In genomic region chr3:47863391-47864128, GRCh38 we compare ENCODE assay signal across 19 cellular contexts.
DNase-seq lines count a peak whose midpoint lies in the region; ATAC-seq and TF ChIP-seq lines count a peak whose summit lies in the region.
"Had no signal": no experiment of that assay in that cellular context is flagged by ENCODE, and none has a peak within 500 bp of the region (broad histone marks: within the 10 kb centered on the region; RNA-seq: fewer than 3 reads in every experiment).

No MANE protein-coding gene starts in this region.

- H2AFZ ChIP-seq in mesenchymal stem cell (ENCODE audit: low read depth, low read length), result peak overlapping the region; percentile 7
- H2AFZ ChIP-seq: PC-9 had no signal

- POLR2A ChIA-PET in CD8-positive, alpha-beta T cell (lab: Charles Lee), result no interaction called here

- H3K27me3 ChIP-seq in left ventricle myocardium inferior (ENCODE audit: low read depth) (no peaks in the 10 kb centered on the region), ectodermal cell (ENCODE audit: control insufficient read depth, insufficient read depth, low read length, poor library complexity, severe bottlenecking) (no peaks in the 10 kb centered on the region), mesenchymal stem cell (ENCODE audit: control insufficient read depth in 1 of 2, insufficient read depth in 1 of 2, low read length in 2 of 2) (no peaks in the 10 kb centered on the region), spleen (replicated peaks in 1 of 7) (no peaks in the 10 kb centered on the region), sigmoid colon (no peaks in the 10 kb centered on the region)
- no peaks in the 10 kb centered on the region for H3K27me3 ChIP-seq in CD8-positive, alpha-beta T cell (ENCODE audit: insufficient read depth, low read length)
- H3K27me3 ChIP-seq: SJSA1 had no signal

- no peak overlapping the region for H3K9ac ChIP-seq in mesenchymal stem cell (ENCODE audit: low read length)

- no peak for ATAC-seq in Right ventricle myocardium superior (ENCODE audit: poor library complexity)
- ATAC-seq in CD8-positive, alpha-beta T cell, result no peak
- ATAC-seq: HepG2, Right ventricle myocardium inferior had no signal

- peak; percentile 20 for DNase-seq in Right ventricle myocardium superior
- no peak for DNase-seq in left ventricle myocardium inferior
- no peak for DNase-seq in mesenchymal stem cell
- peak; percentile 41 for DNase-seq in spleen
- no peak for DNase-seq in sigmoid colon
- DNase-seq in stimulated activated CD4-positive, alpha-beta T cell treated with anti-CD3 and anti-CD28 coated beads, Interleukin-12 subunit alpha, Interleukin-12 subunit beta, amount 100 ng/mL, for 4 hours, result no peak
- no peak for DNase-seq in CD8-positive, alpha-beta T cell
- DNase-seq: DMS153, KBM-7, MV-4-11, NCI-H1105, NCI-H146, NCI-H2029, NCI-H526 treated with DMSO at 0.1 percent for 48 hours, PC-9 had no signal

- peaks cover 40% of the 10 kb centered on the region for H3K36me3 Mint-ChIP-seq in CD8-positive, alpha-beta T cell

- H3K23ac ChIP-seq in mesenchymal stem cell (ENCODE audit: low read length in 2 of 2), result no peak overlapping the region

- CTCF ChIA-PET in CD8-positive, alpha-beta T cell (lab: Charles Lee), result no interaction called here

- H3K4me3 Mint-ChIP-seq in CD8-positive, alpha-beta T cell, result no peak overlapping the region

- H4K91ac ChIP-seq in mesenchymal stem cell (ENCODE audit: low read length), result no peak overlapping the region

- H3K4me3 ChIP-seq in left ventricle myocardium inferior, result no peak overlapping the region
- no peak overlapping the region for H3K4me3 ChIP-seq in ectodermal cell (ENCODE audit: insufficient read depth, low read depth, low read length)
- H3K4me3 ChIP-seq in mesenchymal stem cell (ENCODE audit: insufficient read depth in 1 of 2, low read depth in 1 of 2, low read length in 2 of 2), result no peak overlapping the region
- no peak overlapping the region for H3K4me3 ChIP-seq in spleen
- no peak overlapping the region for H3K4me3 ChIP-seq in sigmoid colon
- H3K4me3 ChIP-seq in CD8-positive, alpha-beta T cell (ENCODE audit: low read depth, low read length), result no peak overlapping the region
- H3K4me3 ChIP-seq: PC-9, SJSA1 had no signal

- peaks cover 34% of the 10 kb centered on the region for H3K79me1 ChIP-seq in mesenchymal stem cell (replicated peaks; ENCODE audit: low read length, poor library complexity, severe bottlenecking)

- H2BK12ac ChIP-seq in mesenchymal stem cell (ENCODE audit: low read length in 2 of 2), result no peak overlapping the region

- H3K27ac ChIP-seq in left ventricle myocardium inferior (replicated peaks) (no peak overlapping the region), ectodermal cell (ENCODE audit: insufficient read depth, low read depth, low read length, poor library complexity, severe bottlenecking) (peak overlapping the region; percentile 33), mesenchymal stem cell (ENCODE audit: low read length, poor library complexity, severe bottlenecking) (no peak overlapping the region), spleen (no peak overlapping the region), sigmoid colon (no peak overlapping the region)
- H3K27ac ChIP-seq in CD8-positive, alpha-beta T cell (ENCODE audit: low read depth, low read length), result no peak overlapping the region
- H3K27ac ChIP-seq: PC-9, SJSA1 had no signal

- H2AK5ac ChIP-seq in mesenchymal stem cell (ENCODE audit: low read length, severe bottlenecking), result no peak overlapping the region

- H3K27me3 Mint-ChIP-seq in CD8-positive, alpha-beta T cell (ENCODE audit: low read depth), result no peaks in the 10 kb centered on the region

- H3K14ac ChIP-seq in mesenchymal stem cell (ENCODE audit: low read length in 2 of 2), result no peak overlapping the region

- no peak overlapping the region for H2BK15ac ChIP-seq in mesenchymal stem cell (ENCODE audit: low read depth, poor library complexity, severe bottlenecking)

- no peak overlapping the region for H2BK120ac ChIP-seq in mesenchymal stem cell (ENCODE audit: low read depth, low read length)

- H3K27ac Mint-ChIP-seq in CD8-positive, alpha-beta T cell, result no peak overlapping the region

- no peak for TF ChIP-seq CTCF in left ventricle myocardium inferior (IDR thresholded peaks at IDR 0.05; ENCODE audit: borderline replicate concordance)
- TF ChIP-seq CTCF in spleen (IDR thresholded peaks at IDR 0.05 in 8 of 11, conservative IDR thresholded peaks at IDR 0.05 in 3 of 11), result no peak
- no peak for TF ChIP-seq CTCF in sigmoid colon (IDR thresholded peaks at IDR 0.05)
- no peak for TF ChIP-seq CTCF in CD8-positive, alpha-beta T cell (IDR thresholded peaks at IDR 0.05)

- TF ChIP-seq POLR2A in spleen (IDR thresholded peaks at IDR 0.05), result no peak
- TF ChIP-seq POLR2A in sigmoid colon (IDR thresholded peaks at IDR 0.05), result no peak

- WGBS in ectodermal cell, 2 experiments, result 93 to 95% methylated on average over 12 of the region's 12 CpGs
- WGBS in mesenchymal stem cell, result 97% methylated on average over 11 of the region's 12 CpGs
- 89 to 96% (median 95%) methylated on average over 11 to 12 of the region's 12 CpGs for WGBS in spleen, 5 donors
- WGBS in sigmoid colon, 2 donors, result 95% methylated on average over 12 of the region's 12 CpGs

- peaks cover 85% of the 10 kb centered on the region for H3K36me3 ChIP-seq in left ventricle myocardium inferior
- peaks cover 16% of the 10 kb centered on the region for H3K36me3 ChIP-seq in ectodermal cell (ENCODE audit: control insufficient read depth, insufficient read depth, low read length)
- H3K36me3 ChIP-seq in mesenchymal stem cell (ENCODE audit: control insufficient read depth in 1 of 2, insufficient read depth in 2 of 2, low read depth in 1 of 2, low read length in 2 of 2), result peaks cover 70 to 77% of the 10 kb centered on the region in 2 experiments
- peaks cover 0 to 98% (median 56%) of the 10 kb centered on the region in 6 donors for H3K36me3 ChIP-seq in spleen
- H3K36me3 ChIP-seq in sigmoid colon, result peaks cover 25 to 93% (median 42%) of the 10 kb centered on the region in 4 donors
- H3K36me3 ChIP-seq in CD8-positive, alpha-beta T cell (ENCODE audit: insufficient read depth, low read length), result no peaks in the 10 kb centered on the region

- no peak overlapping the region for H2BK5ac ChIP-seq in mesenchymal stem cell (ENCODE audit: low read depth, low read length, poor library complexity, severe bottlenecking)

- H3K9me3 ChIP-seq in left ventricle myocardium inferior (replicated peaks) (no peaks in the 10 kb centered on the region), ectodermal cell (ENCODE audit: control insufficient read depth, low read length) (no peaks in the 10 kb centered on the region), mesenchymal stem cell (ENCODE audit: control insufficient read depth, low read length) (no peaks in the 10 kb centered on the region), spleen (no peaks in the 10 kb centered on the region), sigmoid colon (no peaks in the 10 kb centered on the region)
- H3K9me3 ChIP-seq in CD8-positive, alpha-beta T cell (ENCODE audit: low read length), result no peaks in the 10 kb centered on the region
- H3K9me3 ChIP-seq: SJSA1 had no signal

- no peak overlapping the region for H3K4ac ChIP-seq in mesenchymal stem cell (ENCODE audit: low read depth in 1 of 2, low read length in 2 of 2)

- no peak overlapping the region for H3K4me2 ChIP-seq in mesenchymal stem cell (ENCODE audit: low read length, poor library complexity, severe bottlenecking)
- H3K4me2 ChIP-seq: PC-9 had no signal

- no peaks in the 10 kb centered on the region for H3K9me3 Mint-ChIP-seq in CD8-positive, alpha-beta T cell

- no peak overlapping the region for H3K18ac ChIP-seq in mesenchymal stem cell (ENCODE audit: low read depth in 1 of 2, low read length in 2 of 2)

- no peak for TF ChIP-seq EP300 in sigmoid colon (IDR thresholded peaks at IDR 0.05)

- H4K8ac ChIP-seq in mesenchymal stem cell (ENCODE audit: low read length), result peak overlapping the region; percentile 36

- H3K4me1 ChIP-seq in left ventricle myocardium inferior, result peaks cover 9% of the 10 kb centered on the region
- peaks cover 4% of the 10 kb centered on the region for H3K4me1 ChIP-seq in ectodermal cell (ENCODE audit: control insufficient read depth, insufficient read depth, low read length)
- H3K4me1 ChIP-seq in mesenchymal stem cell (ENCODE audit: control insufficient read depth, insufficient read depth, low read depth, low read length), result peaks cover 2% of the 10 kb centered on the region
- no peaks in the 10 kb centered on the region for H3K4me1 ChIP-seq in spleen
- H3K4me1 ChIP-seq in sigmoid colon, result no peaks in the 10 kb centered on the region
- H3K4me1 ChIP-seq in CD8-positive, alpha-beta T cell (ENCODE audit: insufficient read depth, low read length), result no peaks in the 10 kb centered on the region
- H3K4me1 ChIP-seq: SJSA1 had no signal

- no peaks in the 10 kb centered on the region for H3K4me1 Mint-ChIP-seq in CD8-positive, alpha-beta T cell (ENCODE audit: low read depth)

- intact Hi-C loops in Right ventricle myocardium superior (cut with DNase I) (no loop called here), left ventricle myocardium inferior (cut with micrococcal nuclease) (no loop called here), spleen (cut with DNase I; ENCODE audit: low total_unique reads) (no loop called here), sigmoid colon (cut with DNase I) (no loop called here)
- intact Hi-C loops in CD8-positive, alpha-beta T cell (cut with DNase I, micrococcal nuclease), result no loop called here

Comparison
In these comparisons a context has a peak if more than half of its experiments do, and no peak if none do; other contexts are left out.
1. DNase-seq: peak in Right ventricle myocardium superior (single experiment) and spleen (single experiment); none in left ventricle myocardium inferior (single experiment), mesenchymal stem cell (single experiment), sigmoid colon (single experiment), stimulated activated CD4-positive, alpha-beta T cell treated with anti-CD3 and anti-CD28 coated beads, Interleukin-12 subunit alpha, Interleukin-12 subunit beta, amount 100 ng/mL, for 4 hours (single experiment) and CD8-positive, alpha-beta T cell (0 of 7).